ENCODE assay signal across 19 cellular contexts in genomic region chr3:186487819-186488218, GRCh38. TPM values are rescaled to one million over a fixed set of nuclear protein-coding genes. Genes with fewer than 3 reads are reported as not detected.
A peak's percentile ranks its signal among the peaks of the same experiment; 100 is the strongest.
DNase-seq lines count a peak whose midpoint lies in the region; ATAC-seq and TF ChIP-seq lines count a peak whose summit lies in the region.
"Had no signal": no experiment of that assay in that cellular context is flagged by ENCODE, and none has a peak within 500 bp of the region (broad histone marks: within the 10 kb centered on the region; RNA-seq: fewer than 3 reads in every experiment).

No MANE protein-coding gene starts in this region.

- 56 to 75% (median 67%) methylated on average over 3 of the region's 3 CpGs for WGBS in heart left ventricle, 4 donors

- DNase-seq in heart left ventricle (no peak), right atrium auricular region (ENCODE audit: low spot score) (no peak), NCI-H524 treated with DMSO at 0.1 percent for 48 hours (lab: John Stamatoyannopoulos, UW) (peak; percentile 27), left ventricle myocardium inferior (no peak), cerebellum (ENCODE audit: low spot score) (no peak), anterior cingulate cortex (lab: John Stamatoyannopoulos, UW) (no peak)
- DNase-seq: CD4-positive, alpha-beta T cell; EL; foreskin melanocyte; KG1; NCI-H1105 treated with DMSO at 0.1 percent for 48 hours; NCI-H2227 treated with DMSO at 0.1 percent for 48 hours; SHP77 treated with DMSO at 0.1 percent for 48 hours; stimulated activated CD4-positive, alpha-beta T cell treated with anti-CD3 and anti-CD28 coated beads, Interleukin-4, amount 100 ng/mL, for 24 hours had no signal

- no peaks in the 10 kb centered on the region for H3K27me3 ChIP-seq in heart left ventricle
- no peaks in the 10 kb centered on the region for H3K27me3 ChIP-seq in right atrium auricular region
- H3K27me3 ChIP-seq in left ventricle myocardium inferior (ENCODE audit: low read depth): no peaks in the 10 kb centered on the region
- H3K27me3 ChIP-seq: vagina had no signal

- TF ChIP-seq POLR2A in heart left ventricle (IDR thresholded peaks at IDR 0.05): no peak

- H3K4me1 ChIP-seq in heart left ventricle (peaks cover 0 to 4% (median 0%) of the 10 kb centered on the region in 12 donors), right atrium auricular region (no peaks in the 10 kb centered on the region), left ventricle myocardium inferior (no peaks in the 10 kb centered on the region)
- H3K4me1 ChIP-seq: vagina had no signal

- no peaks in the 10 kb centered on the region for H3K9me3 ChIP-seq in heart left ventricle
- no peaks in the 10 kb centered on the region for H3K9me3 ChIP-seq in right atrium auricular region
- H3K9me3 ChIP-seq in left ventricle myocardium inferior (replicated peaks): no peaks in the 10 kb centered on the region
- H3K9me3 ChIP-seq: vagina had no signal

- ATAC-seq in heart left ventricle (peak; percentile 53 to 75 (median 72)), GM21576 (IDR thresholded peaks at IDR 0.05; ENCODE audit: unreplicated experiment) (no peak), GM19035 (IDR thresholded peaks at IDR 0.05; ENCODE audit: unreplicated experiment) (no peak)
- ATAC-seq: left lobe of liver had no signal

- no peak overlapping the region for H3K4me3 ChIP-seq in heart left ventricle
- no peak overlapping the region for H3K4me3 ChIP-seq in right atrium auricular region
- H3K4me3 ChIP-seq in left ventricle myocardium inferior: no peak overlapping the region
- H3K4me3 ChIP-seq: skin epidermis, vagina had no signal

- peak in 7 of 12 donors; percentile 12 to 43 (median 32) for TF ChIP-seq CTCF in heart left ventricle (IDR thresholded peaks at IDR 0.05)
- peak in 1 of 2 donors; percentile 20 for TF ChIP-seq CTCF in right atrium auricular region (IDR thresholded peaks at IDR 0.05)
- TF ChIP-seq CTCF in left ventricle myocardium inferior (IDR thresholded peaks at IDR 0.05; ENCODE audit: borderline replicate concordance): peak; percentile 51

- intact Hi-C loops in heart left ventricle (cut with DNase I): loop anchor here in 1 of 10 donors (5.0 kb wide), 1 partner anchor 226 kb away; no protein-coding TSS in a partner anchor
- intact Hi-C loops in left ventricle myocardium inferior (cut with micrococcal nuclease): no loop called here

- H3K36me3 ChIP-seq in heart left ventricle (no peaks in the 10 kb centered on the region), right atrium auricular region (no peaks in the 10 kb centered on the region), left ventricle myocardium inferior (no peaks in the 10 kb centered on the region)
- H3K36me3 ChIP-seq: vagina had no signal

- H3K27ac ChIP-seq in heart left ventricle: no peak overlapping the region
- H3K27ac ChIP-seq in right atrium auricular region: no peak overlapping the region
- H3K27ac ChIP-seq in left ventricle myocardium inferior (replicated peaks): no peak overlapping the region
- H3K27ac ChIP-seq: skin epidermis, vagina had no signal

RNA-seq across cellular contexts. Expression of gene CRYGS, which starts 56.4 kb away (rescaled TPM):
- total RNA-seq in heart left ventricle (1 to 10 TPM in 2 of 9 donors, under 1 TPM in 6, not detected in 1; 0.18 to 1.6 (median 0.76) TPM), right atrium auricular region (under 1 TPM in 1 of 2 donors, not detected in 1; 0.67 TPM), left ventricle myocardium inferior (1.6 TPM), cerebellum (3.5 TPM)
- polyA plus RNA-seq in heart left ventricle: 1 to 10 TPM in 1 of 2 donors, under 1 TPM in 1; 0.32 to 2.7 TPM
- total RNA-seq: vagina had no signal

Comparison
In these comparisons a context has a peak if more than half of its experiments do, and no peak if none do; other contexts are left out.
1. ATAC-seq: peak in heart left ventricle (4 of 4); none in GM21576 (single experiment) and GM19035 (single experiment).